7 cellular contexts compared by ENCODE assay signal in the genomic region with DNA sequence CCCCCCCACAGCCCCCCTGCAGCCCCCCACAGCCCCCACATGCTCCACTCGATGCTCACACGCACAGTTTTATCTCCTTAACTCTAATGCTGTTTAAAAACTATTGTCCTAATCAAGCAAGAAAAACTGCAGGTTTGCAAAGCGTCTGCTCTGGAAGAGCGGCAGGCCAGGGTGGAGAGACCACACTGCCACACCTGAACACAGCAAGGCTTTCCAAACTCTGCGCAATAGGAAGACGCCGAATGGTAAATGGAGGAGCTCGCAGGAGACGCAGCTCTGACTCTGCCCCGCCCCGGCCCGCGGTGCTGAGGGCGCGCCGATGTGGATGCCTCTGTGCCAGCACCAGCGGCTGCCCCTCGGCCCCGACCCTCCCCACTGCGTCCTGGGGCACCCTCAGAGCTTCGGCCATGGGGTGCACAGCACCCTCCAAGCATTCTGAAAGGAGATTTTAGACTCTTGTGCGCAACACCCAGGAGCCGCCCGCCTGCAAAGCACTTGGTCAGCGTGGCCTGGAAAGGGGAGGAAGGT. TPM values are rescaled to one million over a fixed set of nuclear protein-coding genes. Genes with fewer than 3 reads are reported as not detected.
DNase-seq lines count a peak whose midpoint lies in the region; ATAC-seq and TF ChIP-seq lines count a peak whose summit lies in the region.

No MANE protein-coding gene starts in this region.

- H4K20me1 ChIP-seq in GM23338 (replicated peaks; ENCODE audit: insufficient read depth), result no peaks in the 10 kb centered on the region; the same call in 1 of the 2 replicates

- no peaks in the 10 kb centered on the region for H3K9me3 ChIP-seq in gastrocnemius medialis

- no peaks in the 10 kb centered on the region for H3K9me2 ChIP-seq in GM23338 (ENCODE audit: insufficient read depth)

- in situ Hi-C loops in gastrocnemius medialis (cut with MboI; ENCODE audit: low sequenced_read_pairs in 4 of 4), result no loop called here

- H3K27me3 ChIP-seq in GM23338 (ENCODE audit: insufficient read depth), result no peaks in the 10 kb centered on the region
- no peaks in the 10 kb centered on the region for H3K27me3 ChIP-seq in gastrocnemius medialis

- no peaks in the 10 kb centered on the region for H3K4me1 ChIP-seq in GM23338 (ENCODE audit: insufficient read depth)
- peaks cover 25 to 38% of the 10 kb centered on the region in 2 donors for H3K4me1 ChIP-seq in gastrocnemius medialis

- H3K4me3 ChIP-seq in GM23338 (no peak overlapping the region), fibroblast of pulmonary artery (replicated peaks; ENCODE audit: low read depth, low read length) (no peak overlapping the region), gastrocnemius medialis (no peak overlapping the region)

- DNase-seq in GM23338 (ENCODE audit: low spot score) (peak; percentile 53), RPMI7951 (ENCODE audit: low read depth) (peak; percentile 62), fibroblast of pulmonary artery (ENCODE audit: low read depth) (peak; percentile 37), gastrocnemius medialis (peak in 1 of 2 donors; percentile 35), dedifferentiated amniotic fluid mesenchymal stem cell (ENCODE audit: extremely low spot score) (no peak), NCI-H226 (no peak)
- DNase-seq in stimulated activated CD4-positive, alpha-beta T cell treated with anti-CD3 and anti-CD28 coated beads, Interleukin-2, amount 100 ng/mL, for 24 hours, result no peak

- no peaks in the 10 kb centered on the region; the same call in 1 of the 3 replicates for H3K36me3 Mint-ChIP-seq in GM23338 (ENCODE audit: low read depth)

- peaks cover 17% of the 10 kb centered on the region for H3K27me3 Mint-ChIP-seq in GM23338 (ENCODE audit: insufficient read depth, low read depth, poor library complexity)

- H3K4me1 Mint-ChIP-seq in GM23338, result peaks cover 14% of the 10 kb centered on the region

- H3K36me3 ChIP-seq in GM23338 (ENCODE audit: insufficient read depth) (no peaks in the 10 kb centered on the region), gastrocnemius medialis (no peaks in the 10 kb centered on the region)

- H3K4me3 Mint-ChIP-seq in GM23338, result no peak overlapping the region

- H3K27ac ChIP-seq in GM23338 (ENCODE audit: low read depth), result no peak overlapping the region
- peak overlapping the region; percentile 59 to 78 (median 68) for H3K27ac ChIP-seq in gastrocnemius medialis

- H3K79me2 ChIP-seq in GM23338 (replicated peaks; ENCODE audit: insufficient read depth), result peaks cover 46% of the 10 kb centered on the region

- no peak overlapping the region for H2AFZ ChIP-seq in GM23338

- intact Hi-C loops in gastrocnemius medialis (cut with DNase I; ENCODE audit: low total_unique reads), result loop anchor here (2.0 kb wide), 1 partner anchor 35 kb away; no protein-coding TSS in a partner anchor

- TF ChIP-seq CTCF in GM23338 (conservative IDR thresholded peaks at IDR 0.05; ENCODE audit: low read depth in 2 of 2) (no peak), fibroblast of pulmonary artery (IDR thresholded peaks at IDR 0.05; ENCODE audit: low read length, missing control alignments) (no peak), gastrocnemius medialis (IDR thresholded peaks at IDR 0.05 in 4 of 5, conservative IDR thresholded peaks at IDR 0.05 in 1 of 5) (no peak)

- peak; percentile 43 for ATAC-seq in GM23338
- ATAC-seq in gastrocnemius medialis, result peak in 1 of 2 donors; percentile 63

- no peak overlapping the region for H3K4me2 ChIP-seq in GM23338

- no peak overlapping the region for H3K27ac Mint-ChIP-seq in GM23338

- H3F3A ChIP-seq in GM23338 (replicated peaks; ENCODE audit: low read depth), result 0 out of 2 replicates have a peak, but pooled peaks cover 3% of the 10 kb centered on the region

- no peak for TF ChIP-seq POLR2A in gastrocnemius medialis (IDR thresholded peaks at IDR 0.05)

- H3K9me3 Mint-ChIP-seq in GM23338, result peaks cover 6% of the 10 kb centered on the region; the same call in 2 of the 3 replicates

TF ChIP-seq in GM23338, 12 proteins besides CTCF, POLR2A, EP300 and RAD21:
- no peak for TF ChIP-seq ZNF462 (CRISPR knock-in tag; IDR thresholded peaks at IDR 0.05)
- no peak for TF ChIP-seq CREB1 (CRISPR knock-in tag; IDR thresholded peaks at IDR 0.05; ENCODE audit: low read depth)
- TF ChIP-seq POLR2AphosphoS5 (IDR thresholded peaks at IDR 0.05; ENCODE audit: low read depth), result no peak
- TF ChIP-seq ZNF331 (CRISPR knock-in tag; IDR thresholded peaks at IDR 0.05; ENCODE audit: low read depth), result no peak
- no peak for TF ChIP-seq STAT1 (IDR thresholded peaks at IDR 0.05; ENCODE audit: unreplicated experiment)
- TF ChIP-seq EZH2 (IDR thresholded peaks at IDR 0.05; ENCODE audit: low read depth, unreplicated experiment), result no peak
- no peak for TF ChIP-seq ZNF114 (CRISPR knock-in tag; IDR thresholded peaks at IDR 0.05)
- TF ChIP-seq ETS1 (IDR thresholded peaks at IDR 0.05), result no peak
- no peak for TF ChIP-seq EZH2phosphoT487 (IDR thresholded peaks at IDR 0.05; ENCODE audit: unreplicated experiment)
- TF ChIP-seq NANOG (IDR thresholded peaks at IDR 0.05; ENCODE audit: borderline replicate concordance), result no peak

RNA-seq across cellular contexts. Expression of gene RASA3, which starts 32.4 kb away (rescaled TPM):
- 18.7 and 20.7 TPM in 2 replicates for total RNA-seq in GM23338 (2014; rRNA removed; shearing (Covaris generic))
- 11.2 and 11.7 TPM in 2 replicates for polyA plus RNA-seq in GM23338 (2016; fragmentation: Nextera tagmentation; extraction: Ambion mirVana)
- total RNA-seq in RPMI7951 (2014; rRNA removed; shearing (Covaris generic)), result 22.8 and 24.4 TPM in 2 replicates
- 10 to 100 TPM in 2 of 4 donors, 1 to 10 TPM in 2; 3.4 to 22.2 (median 10.8) TPM for total RNA-seq in gastrocnemius medialis

Comparison
In these comparisons a context has a peak if more than half of its experiments do, and no peak if none do; other contexts are left out.
1. DNase-seq: peak in GM23338 (single experiment), RPMI7951 (single experiment) and fibroblast of pulmonary artery (single experiment); none in dedifferentiated amniotic fluid mesenchymal stem cell (single experiment), NCI-H226 (single experiment) and stimulated activated CD4-positive, alpha-beta T cell treated with anti-CD3 and anti-CD28 coated beads, Interleukin-2, amount 100 ng/mL, for 24 hours (0 of 2).